ENCODE assay signal across 20 cellular contexts in the genomic region with DNA sequence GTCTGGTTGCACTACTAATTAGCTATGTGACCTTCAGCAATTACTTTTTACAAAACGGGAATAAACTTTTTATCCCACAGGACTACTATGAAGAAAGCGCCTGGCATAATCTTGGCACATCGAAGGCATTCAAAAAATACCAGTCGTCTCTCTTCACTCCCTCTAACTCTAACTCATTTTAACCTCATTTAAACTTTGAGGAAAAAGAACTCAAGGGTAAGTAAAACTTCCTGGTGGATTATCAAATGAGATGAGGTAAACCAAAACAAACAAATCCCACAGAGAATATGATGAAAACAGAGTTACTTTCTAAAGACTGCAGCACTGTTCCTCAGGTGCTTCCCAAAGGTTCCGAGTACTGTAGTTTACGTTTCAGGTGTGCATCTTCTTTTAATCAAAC.
A peak's percentile ranks its signal among the peaks of the same experiment; 100 is the strongest.
DNase-seq lines count a peak whose midpoint lies in the region; ATAC-seq and TF ChIP-seq lines count a peak whose summit lies in the region.
"Had no signal": no experiment of that assay in that cellular context is flagged by ENCODE, and none has a peak within 500 bp of the region (broad histone marks: within the 10 kb centered on the region; RNA-seq: fewer than 3 reads in every experiment).

No MANE protein-coding gene starts in this region.

- H3K4me3 ChIP-seq in left ventricle myocardium inferior (no peak overlapping the region), body of pancreas (no peak overlapping the region), testis (no peak overlapping the region), transverse colon (no peak overlapping the region), sigmoid colon (no peak overlapping the region)
- H3K4me3 ChIP-seq: BLaER1, GM12878 had no signal

- H3K4me1 ChIP-seq in left ventricle myocardium inferior (peaks cover 54% of the 10 kb centered on the region), body of pancreas (peaks cover 38% of the 10 kb centered on the region), testis (peaks cover 30% of the 10 kb centered on the region), transverse colon (peaks cover 22 to 69% (median 27%) of the 10 kb centered on the region in 4 donors), sigmoid colon (peaks cover 0 to 56% (median 36%) of the 10 kb centered on the region in 4 donors)

- 55 to 57% methylated on average over 6 of the region's 6 CpGs for WGBS in body of pancreas, 2 donors
- WGBS in testis, 2 donors, result 58 to 59% methylated on average over 6 of the region's 6 CpGs
- WGBS in transverse colon (ENCODE audit: low coverage in 1 of 2), 2 donors, result 59 to 65% methylated on average over 6 of the region's 6 CpGs
- WGBS in sigmoid colon, 2 donors, result 54 to 75% methylated on average over 6 of the region's 6 CpGs

- no peak for TF ChIP-seq CTCF in left ventricle myocardium inferior (IDR thresholded peaks at IDR 0.05; ENCODE audit: borderline replicate concordance)
- TF ChIP-seq CTCF in body of pancreas (IDR thresholded peaks at IDR 0.05), result no peak
- TF ChIP-seq CTCF in omental fat pad (IDR thresholded peaks at IDR 0.05), result no peak
- TF ChIP-seq CTCF in testis (IDR thresholded peaks at IDR 0.05), result no peak
- TF ChIP-seq CTCF in transverse colon (IDR thresholded peaks at IDR 0.05), result no peak
- TF ChIP-seq CTCF in sigmoid colon (IDR thresholded peaks at IDR 0.05), result no peak

- H3K9me3 ChIP-seq in left ventricle myocardium inferior (replicated peaks), result no peaks in the 10 kb centered on the region
- H3K9me3 ChIP-seq in body of pancreas, result no peaks in the 10 kb centered on the region
- no peaks in the 10 kb centered on the region for H3K9me3 ChIP-seq in testis
- no peaks in the 10 kb centered on the region for H3K9me3 ChIP-seq in transverse colon
- H3K9me3 ChIP-seq in sigmoid colon, result no peaks in the 10 kb centered on the region
- H3K9me3 ChIP-seq: BLaER1 had no signal

- H3K27ac ChIP-seq in left ventricle myocardium inferior (replicated peaks) (peak overlapping the region; percentile 63), body of pancreas (peak overlapping the region in 3 of 4 donors; percentile 49 to 77 (median 61)), testis (peak overlapping the region; percentile 44 to 46), transverse colon (no peak overlapping the region), sigmoid colon (no peak overlapping the region)
- H3K27ac ChIP-seq: BLaER1, KMS-11 had no signal

- in situ Hi-C loops in transverse colon (cut with MboI; ENCODE audit: low pct_ligation_motif_present in 1 of 4, low pct_unique_long_range_greater_than_20kb in 1 of 4, low sequenced_read_pairs in 3 of 4), result no loop called here

- ATAC-seq in body of pancreas (peak; percentile 54), omental fat pad (ENCODE audit: low FRiP score) (peak; percentile 55)
- ATAC-seq: CD8-positive, alpha-beta T cell; GM12878 had no signal

- H3K36me3 ChIP-seq in left ventricle myocardium inferior (no peaks in the 10 kb centered on the region), body of pancreas (replicated peaks in 1 of 2; ENCODE audit: insufficient read depth in 1 of 2, low read depth in 2 of 2) (no peaks in the 10 kb centered on the region), testis (ENCODE audit: low read depth, missing control alignments) (no peaks in the 10 kb centered on the region), transverse colon (no peaks in the 10 kb centered on the region), sigmoid colon (no peaks in the 10 kb centered on the region)

- TF ChIP-seq EP300 in transverse colon (IDR thresholded peaks at IDR 0.05; ENCODE audit: low read depth), result no peak
- TF ChIP-seq EP300 in sigmoid colon (IDR thresholded peaks at IDR 0.05), result no peak

- no peak for TF ChIP-seq POLR2A in body of pancreas (IDR thresholded peaks at IDR 0.05)
- no peak for TF ChIP-seq POLR2A in testis (IDR thresholded peaks at IDR 0.05)
- no peak for TF ChIP-seq POLR2A in transverse colon (IDR thresholded peaks at IDR 0.05)
- TF ChIP-seq POLR2A in sigmoid colon (IDR thresholded peaks at IDR 0.05), result no peak

- H3K27me3 ChIP-seq in left ventricle myocardium inferior (ENCODE audit: low read depth), result no peaks in the 10 kb centered on the region
- no peaks in the 10 kb centered on the region for H3K27me3 ChIP-seq in body of pancreas
- no peaks in the 10 kb centered on the region for H3K27me3 ChIP-seq in testis
- no peaks in the 10 kb centered on the region for H3K27me3 ChIP-seq in transverse colon
- no peaks in the 10 kb centered on the region for H3K27me3 ChIP-seq in sigmoid colon
- H3K27me3 ChIP-seq: BLaER1 had no signal

- DNase-seq in left ventricle myocardium inferior, result no peak
- no peak for DNase-seq in cardiac septum (ENCODE audit: low spot score)
- no peak for DNase-seq in body of pancreas
- DNase-seq in omental fat pad (ENCODE audit: low spot score), result no peak
- no peak for DNase-seq in testis
- DNase-seq in transverse colon, result no peak
- DNase-seq in activated CD4-positive, CD25-positive, alpha-beta regulatory T cell treated with anti-CD3 and anti-CD28 coated beads, Interleukin-2, amount 50 U/mL, for 72 hours, result no peak
- no peak for DNase-seq in sigmoid colon
- DNase-seq: CD8-positive, alpha-beta T cell; DMS53; EL; NCI-H1417 treated with DMSO at 0.1 percent for 48 hours; NCI-H187 treated with DMSO at 0.1 percent for 48 hours; NCI-H2227 treated with DMSO at 0.1 percent for 48 hours; NCI-H524 treated with DMSO at 0.1 percent for 48 hours; RPMI8226; SHP77 treated with DMSO at 0.1 percent for 48 hours had no signal

- intact Hi-C loops in left ventricle myocardium inferior (cut with micrococcal nuclease), result no loop called here
- intact Hi-C loops in cardiac septum (cut with DNase I), result no loop called here
- intact Hi-C loops in body of pancreas (cut with DNase I), result no loop called here
- intact Hi-C loops in testis (cut with DNase I; ENCODE audit: low total_unique reads), result no loop called here
- intact Hi-C loops in transverse colon (cut with DNase I; ENCODE audit: low total_unique reads), result no loop called here
- intact Hi-C loops in sigmoid colon (cut with DNase I), result no loop called here

Comparison
In these comparisons a context has a peak if more than half of its experiments do, and no peak if none do; other contexts are left out.
1. H3K27ac ChIP-seq: peak in left ventricle myocardium inferior (single experiment), body of pancreas (3 of 4) and testis (2 of 2); none in transverse colon (0 of 4) and sigmoid colon (0 of 4).